ENCODE assay signal across 17 cellular contexts in the genomic region with DNA sequence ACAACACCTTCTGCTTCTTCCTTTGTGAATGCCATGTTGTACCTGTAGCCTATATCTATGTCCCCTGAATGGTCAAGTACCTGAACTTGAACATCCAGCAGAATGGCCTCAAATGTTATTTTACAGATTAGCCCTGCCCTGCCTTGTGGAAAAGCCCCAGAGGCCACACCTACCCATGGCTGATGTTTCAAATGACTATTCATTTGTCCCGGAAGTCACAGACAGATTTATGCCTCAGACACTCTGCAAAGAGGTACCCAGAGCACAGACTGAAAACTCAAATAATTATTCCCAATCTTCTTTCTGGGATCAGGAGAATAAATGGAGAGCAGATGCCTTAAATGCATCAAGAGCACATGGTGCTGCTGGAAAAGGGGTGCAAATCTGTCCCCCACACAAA. TPM values are rescaled to one million over a fixed set of nuclear protein-coding genes. Genes with fewer than 3 reads are reported as not detected.
DNase-seq lines count a peak whose midpoint lies in the region; TF ChIP-seq lines count a peak whose summit lies in the region.
"Had no signal": no experiment of that assay in that cellular context is flagged by ENCODE, and none has a peak within 500 bp of the region (broad histone marks: within the 10 kb centered on the region; RNA-seq: fewer than 3 reads in every experiment).

No MANE protein-coding gene starts in this region.

- no peaks in the 10 kb centered on the region for H3K36me3 ChIP-seq in mammary epithelial cell (ENCODE audit: insufficient read depth, low read length)
- no peaks in the 10 kb centered on the region for H3K36me3 ChIP-seq in breast epithelium
- H3K36me3 ChIP-seq: upper lobe of left lung had no signal

- intact Hi-C loops in mammary epithelial cell (cut with micrococcal nuclease): loop anchor here (2.0 kb wide), 1 partner anchor 566 kb away; no protein-coding TSS in a partner anchor
- intact Hi-C loops in breast epithelium (cut with DNase I; ENCODE audit: low total_unique reads): no loop called here

- H3K4me3 ChIP-seq in mammary epithelial cell (replicated peaks in 1 of 3; ENCODE audit: insufficient read depth in 1 of 3, low read depth in 2 of 3, low read length in 3 of 3) (no peak overlapping the region), breast epithelium (no peak overlapping the region), coronary artery (no peak overlapping the region)
- H3K4me3 ChIP-seq: upper lobe of left lung had no signal

- in situ Hi-C loops in mammary epithelial cell (cut with MboI; ENCODE audit: low sequenced_read_pairs in 2 of 2): loop anchor here (5.0 kb wide), 1 partner anchor 390 kb away; no protein-coding TSS in a partner anchor

- BruUV-seq in mammary epithelial cell (replicated peaks; lab: Mats Ljungman, UMichigan): no TSS peak

- TF ChIP-seq POLR2A in breast epithelium (IDR thresholded peaks at IDR 0.05): no peak

- peak overlapping the region; percentile 38 for H3K4me2 ChIP-seq in mammary epithelial cell (ENCODE audit: insufficient read depth, low read depth, low read length)

- DNase-seq in mammary epithelial cell (no peak), breast epithelium (ENCODE audit: low spot score in 2 of 2) (no peak), M059J (ENCODE audit: low read depth) (peak; percentile 65), coronary artery (ENCODE audit: low spot score) (peak; percentile 3), pons (ENCODE audit: low spot score) (no peak)
- DNase-seq in activated CD4-positive, alpha-beta T cell treated with anti-CD3 and anti-CD28 coated beads, Interleukin-2, amount 50 U/mL, for 48 hours: no peak
- DNase-seq in stimulated activated naive CD4-positive, alpha-beta T cell (lab: John Stamatoyannopoulos, UW): no peak
- no peak for DNase-seq in stimulated activated CD4-positive, alpha-beta T cell treated with anti-CD3 and anti-CD28 coated beads, Interleukin-2, amount 100 ng/mL, for 24 hours
- DNase-seq: CD4-positive, alpha-beta memory T cell; DMS79; naive thymus-derived CD4-positive, alpha-beta T cell; NCI-H1417 treated with DMSO at 0.1 percent for 48 hours; stimulated activated CD4-positive, alpha-beta T cell treated with anti-CD3 and anti-CD28 coated beads, Interleukin-12 subunit alpha, Interleukin-12 subunit beta, amount 100 ng/mL, for 4 hours; stimulated activated naive CD4-positive, alpha-beta T cell treated with Interleukin-2 at 50 U/mL for 16 hours; T1000; upper lobe of left lung had no signal

- H3K4me1 ChIP-seq in mammary epithelial cell (ENCODE audit: insufficient read depth, low read length): peaks cover 27% of the 10 kb centered on the region
- H3K4me1 ChIP-seq in breast epithelium: no peaks in the 10 kb centered on the region
- H3K4me1 ChIP-seq: foreskin keratinocyte, upper lobe of left lung had no signal

- dilution Hi-C loops in mammary epithelial cell (cut with HindIII; ENCODE audit: low sequenced_read_pairs): no loop called here

- CTCF ChIA-PET in mammary epithelial cell (lab: Charles Lee; ENCODE audit: low non-redundant PET): no interaction called here

- no peaks in the 10 kb centered on the region for H3K27me3 ChIP-seq in mammary epithelial cell (ENCODE audit: insufficient read depth, low read length)
- no peaks in the 10 kb centered on the region for H3K27me3 ChIP-seq in breast epithelium
- H3K27me3 ChIP-seq: foreskin keratinocyte, upper lobe of left lung had no signal

- 84% methylated on average over 1 of the region's 1 CpG for WGBS in mammary epithelial cell (ENCODE audit: low coverage, missing lambda C conversion rate)

- H3K79me2 ChIP-seq in mammary epithelial cell (ENCODE audit: insufficient read depth, low read length): no peaks in the 10 kb centered on the region

- no peaks in the 10 kb centered on the region for H4K20me1 ChIP-seq in mammary epithelial cell (ENCODE audit: insufficient read depth, low read length)

- TF ChIP-seq CTCF in mammary epithelial cell (conservative IDR thresholded peaks at IDR 0.05 in 1 of 2, IDR thresholded peaks at IDR 0.05 in 1 of 2; ENCODE audit: extremely low read depth in 1 of 2, insufficient read depth in 1 of 2, low read depth in 1 of 2, low read length in 2 of 2): no peak
- no peak for TF ChIP-seq CTCF in breast epithelium (IDR thresholded peaks at IDR 0.05)
- no peak for TF ChIP-seq CTCF in coronary artery (IDR thresholded peaks at IDR 0.05)

- no peak overlapping the region for H2AFZ ChIP-seq in mammary epithelial cell (ENCODE audit: low read depth, low read length)

- H3K9me3 ChIP-seq in mammary epithelial cell (replicated peaks; ENCODE audit: insufficient read depth, low read length) (no peaks in the 10 kb centered on the region), breast epithelium (no peaks in the 10 kb centered on the region)
- H3K9me3 ChIP-seq: upper lobe of left lung had no signal

- H3K27ac ChIP-seq in mammary epithelial cell (ENCODE audit: insufficient read depth, low read depth, low read length): no peak overlapping the region
- no peak overlapping the region for H3K27ac ChIP-seq in breast epithelium
- H3K27ac ChIP-seq in coronary artery: no peak overlapping the region
- H3K27ac ChIP-seq: foreskin keratinocyte, upper lobe of left lung had no signal

- H3K9ac ChIP-seq in mammary epithelial cell (ENCODE audit: insufficient read depth, low read length): no peak overlapping the region

RNA-seq across cellular contexts. Expression of a gene that starts 13.0 kb away (rescaled TPM):
- total RNA-seq in mammary epithelial cell: 1 to 10 TPM; 1.8 to 1.9 TPM
- 0.57 TPM for polyA plus RNA-seq in mammary epithelial cell
- 3.2 TPM for polyA minus RNA-seq in mammary epithelial cell
- total RNA-seq in breast epithelium: 1 to 10 TPM in 2 of 3 donors, under 1 TPM in 1; 0.32 to 2.8 (median 1.3) TPM
- 5.4 and 8.3 TPM in 2 replicates for total RNA-seq in M059J (2014; rRNA removed; shearing (Covaris generic))

RNA-seq across cellular contexts. Expression of a gene that starts 19.4 kb away (rescaled TPM):
- total RNA-seq in mammary epithelial cell: 10 to 100 TPM; 24.1 to 46.7 TPM
- polyA plus RNA-seq in mammary epithelial cell: 28.2 TPM
- polyA minus RNA-seq in mammary epithelial cell: 37.1 TPM
- total RNA-seq in breast epithelium: 10 to 100 TPM; 19.8 to 49.5 (median 36.1) TPM
- 24.5 and 42.4 TPM in 2 replicates for total RNA-seq in M059J (2014; rRNA removed; shearing (Covaris generic))

Comparison
In these comparisons a context has a peak if more than half of its experiments do, and no peak if none do; other contexts are left out.
1. DNase-seq: peak in M059J (single experiment) and coronary artery (single experiment); none in mammary epithelial cell (single experiment), breast epithelium (0 of 2), activated CD4-positive, alpha-beta T cell treated with anti-CD3 and anti-CD28 coated beads, Interleukin-2, amount 50 U/mL, for 48 hours (0 of 2), stimulated activated naive CD4-positive, alpha-beta T cell (0 of 6), pons (single experiment) and stimulated activated CD4-positive, alpha-beta T cell treated with anti-CD3 and anti-CD28 coated beads, Interleukin-2, amount 100 ng/mL, for 24 hours (0 of 2).